In the genomic region with DNA sequence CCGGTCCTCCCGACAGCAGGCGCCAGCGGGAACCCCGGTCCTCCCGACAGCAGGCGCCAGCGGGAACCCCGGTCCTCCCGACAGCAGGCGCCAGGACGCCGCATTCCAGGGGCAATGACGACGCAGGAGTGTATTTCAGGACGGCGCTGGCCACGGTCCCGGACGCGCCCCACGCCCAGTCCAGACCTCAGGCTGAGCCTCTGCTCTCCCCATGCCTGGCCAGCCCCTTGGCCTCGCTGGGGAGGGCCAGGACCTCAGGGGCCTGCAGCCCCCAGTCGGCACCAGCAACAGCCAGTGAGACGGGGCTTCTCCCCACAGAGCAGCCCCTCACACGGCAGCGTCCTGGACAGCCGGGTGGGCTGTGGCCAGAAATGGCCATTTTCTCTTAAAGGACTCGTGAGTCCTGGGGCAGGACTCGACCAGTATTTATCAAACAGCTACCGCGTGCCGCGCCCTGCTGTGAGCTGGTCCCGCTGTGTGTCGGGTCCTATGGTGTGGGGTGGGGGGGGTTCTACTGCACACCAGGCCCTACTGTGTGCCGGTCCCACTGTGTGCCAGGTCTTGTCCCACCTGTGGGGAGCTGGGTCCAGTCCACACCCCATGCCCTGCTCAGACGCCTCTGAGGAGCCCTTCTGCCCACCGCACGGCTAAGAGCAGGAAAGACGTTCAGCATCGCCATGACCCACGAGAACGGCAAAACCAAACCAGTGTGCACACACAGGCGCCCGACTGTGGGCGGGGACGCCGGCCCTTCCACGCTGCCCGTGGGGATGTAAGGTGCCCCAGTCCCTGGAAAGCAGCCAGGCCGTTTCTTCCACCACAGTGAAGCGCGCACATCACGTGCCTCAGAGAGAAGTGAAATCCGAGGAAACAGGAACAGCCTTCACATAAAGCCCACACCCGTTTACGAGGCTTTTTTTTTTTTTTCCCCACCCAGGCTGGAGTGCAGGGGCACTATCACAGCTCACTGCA, we compare ENCODE assay signal across 8 cellular contexts. TPM values are rescaled to one million over a fixed set of nuclear protein-coding genes. Genes with fewer than 3 reads are reported as not detected.
DNase-seq lines count a peak whose midpoint lies in the region; ATAC-seq and TF ChIP-seq lines count a peak whose summit lies in the region.

No MANE protein-coding gene starts in this region.

- no peak for ATAC-seq in GM18505 (IDR thresholded peaks at IDR 0.05; ENCODE audit: unreplicated experiment)
- peak; percentile 28; the same call in 1 of the 2 replicates for ATAC-seq in Panc1
- ATAC-seq in HG03520 (IDR thresholded peaks at IDR 0.05; ENCODE audit: unreplicated experiment) = no peak
- ATAC-seq in GM19324 (IDR thresholded peaks at IDR 0.05; ENCODE audit: low FRiP score, unreplicated experiment) = no peak

- H3K27me3 ChIP-seq in Panc1 (ENCODE audit: control insufficient read depth, insufficient read depth, low read length) (no peaks in the 10 kb centered on the region; the same call in 1 of the 2 replicates), mucosa of stomach (ENCODE audit: control insufficient read depth, insufficient read depth, low read length) (no peaks in the 10 kb centered on the region)

- in situ Hi-C loops in Panc1 (cut with HindIII; ENCODE audit: low pct_unique_long_range_greater_than_20kb, low sequenced_read_pairs) = no loop called here

- intact Hi-C loops in Panc1 (cut with micrococcal nuclease; ENCODE audit: unreplicated experiment) = no loop called here

- no peak; the same call in 1 of the 2 replicates for TF ChIP-seq CTCF in Panc1 (IDR thresholded peaks at IDR 0.05)

- H3K36me3 ChIP-seq in Panc1 (ENCODE audit: control insufficient read depth, insufficient read depth, low read length) = no peaks in the 10 kb centered on the region
- H3K36me3 ChIP-seq in mucosa of stomach (ENCODE audit: control insufficient read depth, insufficient read depth, low read length) = no peaks in the 10 kb centered on the region

- POLR2A ChIA-PET in Panc1 (lab: Charles Lee) = interaction anchor here (0.7 kb wide), 1 partner anchor 565 kb away, joined by 13 read pairs; no protein-coding TSS in a partner anchor

- H3K4me3 ChIP-seq in Panc1 (ENCODE audit: low read depth in 2 of 2, low read length in 2 of 2) = peak overlapping the region; percentile 18 to 25; a peak in 3 of 4 replicates
- H3K4me3 ChIP-seq in mucosa of stomach (ENCODE audit: low read length) = no peak overlapping the region

- no TSS peak for BruUV-seq in Panc1 (replicated peaks; lab: Mats Ljungman, UMichigan)

- H3K9me3 ChIP-seq in Panc1 (ENCODE audit: control insufficient read depth, insufficient read depth, low read depth, low read length) = no peaks in the 10 kb centered on the region
- no peaks in the 10 kb centered on the region for H3K9me3 ChIP-seq in mucosa of stomach (ENCODE audit: control insufficient read depth, low read length)

- H3K4me1 ChIP-seq in Panc1 (ENCODE audit: control insufficient read depth, insufficient read depth, low read length) = peaks cover 12% of the 10 kb centered on the region
- peaks cover 29% of the 10 kb centered on the region for H3K4me1 ChIP-seq in mucosa of stomach (ENCODE audit: control insufficient read depth, insufficient read depth, low read length)

- H3K27ac ChIP-seq in Panc1 (ENCODE audit: low read length) = no peak overlapping the region

- H3K9ac ChIP-seq in mucosa of stomach (ENCODE audit: low read length) = peak overlapping the region; percentile 58

- DNase-seq in Panc1 (ENCODE audit: low read depth, low spot score) (no peak), epidermal melanocyte (ENCODE audit: insufficient read length, low spot score) (peak; percentile 53), NCI-H1436 (lab: John Stamatoyannopoulos, UW) (no peak), NCI-H446 treated with DMSO at 0.1 percent for 48 hours (lab: John Stamatoyannopoulos, UW) (no peak)

- TF ChIP-seq POLR2A in GM18505 (IDR thresholded peaks at IDR 0.05; ENCODE audit: borderline replicate concordance, extremely low read depth, insufficient read depth, insufficient read length) = peak; percentile 9

- CTCF ChIA-PET in Panc1 (lab: Charles Lee) = interaction anchor here (0.6 kb wide), 1 partner anchor 13 kb away, joined by 3 read pairs; no protein-coding TSS in a partner anchor

RNA-seq across cellular contexts. Expression of gene GET4, which starts 33.3 kb away (rescaled TPM):
- 90.9 TPM for total RNA-seq in Panc1 (2021; ENCODE audit: unreplicated experiment)
- 99.5 TPM for polyA plus RNA-seq in Panc1 (2012; ENCODE audit: insufficient read length)

RNA-seq across cellular contexts. Expression of gene ADAP1, which starts 44.8 kb away (rescaled TPM):
- total RNA-seq in Panc1 (2021; ENCODE audit: unreplicated experiment) = 3.1 TPM
- 3.2 TPM for polyA plus RNA-seq in Panc1 (2012; ENCODE audit: insufficient read length)
